17 cellular contexts compared by ENCODE assay signal in the genomic region with DNA sequence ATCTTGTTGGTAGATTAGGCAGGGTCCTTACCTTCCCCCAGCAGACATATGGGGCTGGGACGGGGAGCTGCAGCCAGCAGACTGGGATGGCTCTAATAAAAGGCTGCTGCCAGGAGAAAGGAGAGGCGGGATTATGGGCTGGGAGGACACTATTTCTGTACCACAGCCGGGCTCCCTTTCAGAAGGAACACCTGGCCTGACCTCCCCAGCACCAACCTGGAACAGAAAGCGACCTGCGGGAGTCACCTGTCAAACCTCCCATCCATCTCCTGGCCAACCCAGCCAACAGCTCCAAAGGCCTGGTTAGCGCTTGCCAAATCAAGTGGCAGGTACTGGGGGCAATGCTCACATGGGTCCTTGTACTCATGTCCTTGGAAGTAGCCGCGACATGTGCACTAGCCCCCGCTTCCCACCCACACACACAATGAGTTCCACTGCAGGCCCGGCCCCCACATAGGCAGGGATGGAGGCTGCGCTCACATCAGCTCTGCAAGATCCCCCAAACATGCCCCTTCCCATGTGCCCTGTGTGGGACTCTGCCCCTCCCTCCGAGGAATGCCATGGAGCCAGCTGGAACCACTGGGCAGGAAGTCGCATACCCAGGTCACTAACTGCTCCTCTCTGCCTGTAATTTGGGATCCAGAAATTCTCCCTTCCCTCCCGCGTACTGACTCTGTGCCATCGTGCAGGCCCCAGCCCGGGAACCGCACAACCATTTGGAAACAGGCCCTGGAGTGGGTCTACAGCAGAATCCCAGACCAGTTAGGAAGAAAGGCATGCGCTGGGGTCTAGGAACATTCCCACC.
A peak's percentile ranks its signal among the peaks of the same experiment; 100 is the strongest.
DNase-seq lines count a peak whose midpoint lies in the region; ATAC-seq, FAIRE-seq and TF ChIP-seq lines count a peak whose summit lies in the region.
"Had no signal": no experiment of that assay in that cellular context is flagged by ENCODE, and none has a peak within 500 bp of the region (broad histone marks: within the 10 kb centered on the region; RNA-seq: fewer than 3 reads in every experiment).

No MANE protein-coding gene starts in this region.

- peak overlapping the region; percentile 15 for H2AK5ac ChIP-seq in mesenchymal stem cell (ENCODE audit: low read length, severe bottlenecking)

- H4K8ac ChIP-seq in mesenchymal stem cell (ENCODE audit: low read length) = no peak overlapping the region

- H2AFZ ChIP-seq in GM23338 (no peak overlapping the region), astrocyte (ENCODE audit: low read depth, low read length) (no peak overlapping the region), mesenchymal stem cell (ENCODE audit: low read depth, low read length) (no peak overlapping the region)

- no peak overlapping the region for H3K4ac ChIP-seq in mesenchymal stem cell (ENCODE audit: low read depth in 1 of 2, low read length in 2 of 2)

- no peak overlapping the region for H3K18ac ChIP-seq in mesenchymal stem cell (ENCODE audit: low read depth in 1 of 2, low read length in 2 of 2)

- H3K9ac ChIP-seq in astrocyte (ENCODE audit: low read length) (peak overlapping the region; percentile 45), mesenchymal stem cell (ENCODE audit: low read length) (no peak overlapping the region)

- ATAC-seq in GM23338 (peak; percentile 13; the same call in 2 of the 3 replicates), GM18498 (IDR thresholded peaks at IDR 0.05; ENCODE audit: unreplicated experiment) (no peak)
- ATAC-seq: T-helper 17 cell had no signal

- H3K14ac ChIP-seq in mesenchymal stem cell (ENCODE audit: low read length in 2 of 2) = no peak overlapping the region

- TF ChIP-seq POLR2A in spleen (IDR thresholded peaks at IDR 0.05) = no peak

- no peaks in the 10 kb centered on the region; the same call in 1 of the 2 replicates for H3K9me2 ChIP-seq in GM23338 (ENCODE audit: insufficient read depth)

- H3K36me3 ChIP-seq in GM23338 (ENCODE audit: insufficient read depth) (peaks cover 32% of the 10 kb centered on the region), astrocyte (ENCODE audit: insufficient read depth, low read length) (peaks cover 8% of the 10 kb centered on the region), mesenchymal stem cell (ENCODE audit: control insufficient read depth in 1 of 2, insufficient read depth in 2 of 2, low read depth in 1 of 2, low read length in 2 of 2) (peaks cover 20 to 68% of the 10 kb centered on the region in 2 experiments), spleen (peaks cover 0 to 83% (median 20%) of the 10 kb centered on the region in 6 donors), BE2C (no peaks in the 10 kb centered on the region)

- H3K4me2 ChIP-seq in GM23338 = no peak overlapping the region
- peak overlapping the region; percentile 59 for H3K4me2 ChIP-seq in astrocyte (ENCODE audit: low read length)
- no peak overlapping the region for H3K4me2 ChIP-seq in mesenchymal stem cell (ENCODE audit: low read length, poor library complexity, severe bottlenecking)

- H3K27ac Mint-ChIP-seq in GM23338 (peak overlapping the region; percentile 41; the same call in 1 of the 2 replicates), astrocyte (ENCODE audit: unreplicated experiment) (peak overlapping the region; percentile 7)
- H3K27ac Mint-ChIP-seq: activated naive CD8-positive, alpha-beta T cell treated with anti-CD3 and anti-CD28 coated beads, Interleukin-2, amount 10 ng/mL, durations not matched to agents 7 days and 5 days had no signal

- H3K79me2 ChIP-seq in GM23338 (replicated peaks; ENCODE audit: insufficient read depth) (peaks cover 37% of the 10 kb centered on the region), astrocyte (ENCODE audit: insufficient read depth, low read length) (no peaks in the 10 kb centered on the region)

- H3K36me3 Mint-ChIP-seq in GM23338 (ENCODE audit: low read depth) (peaks cover 97% of the 10 kb centered on the region), astrocyte (ENCODE audit: low read depth, unreplicated experiment) (peaks cover 35% of the 10 kb centered on the region)
- H3K36me3 Mint-ChIP-seq: activated naive CD8-positive, alpha-beta T cell treated with anti-CD3 and anti-CD28 coated beads, Interleukin-2, amount 10 ng/mL, durations not matched to agents 7 days and 5 days had no signal

- peak overlapping the region in 1 of 2 experiments; percentile 1 for H2BK12ac ChIP-seq in mesenchymal stem cell (ENCODE audit: low read length in 2 of 2)

- no peak overlapping the region for H2BK5ac ChIP-seq in mesenchymal stem cell (ENCODE audit: low read depth, low read length, poor library complexity, severe bottlenecking)

- H3K4me3 ChIP-seq in GM23338 (no peak overlapping the region), astrocyte (ENCODE audit: insufficient read depth, low read depth, low read length) (no peak overlapping the region), mesenchymal stem cell (ENCODE audit: insufficient read depth in 1 of 2, low read depth in 1 of 2, low read length in 2 of 2) (no peak overlapping the region), spleen (no peak overlapping the region), BE2C (ENCODE audit: low read depth, low read length) (no peak overlapping the region)
- H3K4me3 ChIP-seq: colonic mucosa, left lung, smooth muscle cell had no signal

- 97% methylated on average over 18 of the region's 19 CpGs for WGBS in mesenchymal stem cell
- WGBS in spleen, 5 donors = 91 to 94% (median 92%) methylated on average over 15 to 19 of the region's 19 CpGs

- intact Hi-C loops in spleen (cut with DNase I; ENCODE audit: low total_unique reads) = no loop called here

- H2BK120ac ChIP-seq in mesenchymal stem cell (ENCODE audit: low read depth, low read length) = no peak overlapping the region

- H2BK15ac ChIP-seq in mesenchymal stem cell (ENCODE audit: low read depth, poor library complexity, severe bottlenecking) = no peak overlapping the region

- H3K79me1 ChIP-seq in mesenchymal stem cell (replicated peaks; ENCODE audit: low read length, poor library complexity, severe bottlenecking) = peaks cover 56% of the 10 kb centered on the region

- no peak overlapping the region for H4K91ac ChIP-seq in mesenchymal stem cell (ENCODE audit: low read length)

- H3K27me3 Mint-ChIP-seq in GM23338 (ENCODE audit: insufficient read depth, low read depth, poor library complexity) = peaks cover 10% of the 10 kb centered on the region
- H3K27me3 Mint-ChIP-seq in astrocyte (ENCODE audit: low read depth, unreplicated experiment) = no peaks in the 10 kb centered on the region
- H3K27me3 Mint-ChIP-seq: activated naive CD8-positive, alpha-beta T cell treated with anti-CD3 and anti-CD28 coated beads, Interleukin-2, amount 10 ng/mL, durations not matched to agents 7 days and 5 days; T-helper 17 cell had no signal

- peak overlapping the region; percentile 72; the same call in 1 of the 2 replicates for H3K27ac ChIP-seq in GM23338 (ENCODE audit: low read depth)
- no peak overlapping the region for H3K27ac ChIP-seq in astrocyte (ENCODE audit: low read depth, low read length)
- H3K27ac ChIP-seq in mesenchymal stem cell (ENCODE audit: low read length, poor library complexity, severe bottlenecking) = peak overlapping the region; percentile 47
- no peak overlapping the region for H3K27ac ChIP-seq in spleen
- H3K27ac ChIP-seq: colonic mucosa, left lung had no signal

- H4K20me1 ChIP-seq in GM23338 (replicated peaks; ENCODE audit: insufficient read depth) (peaks cover 33% of the 10 kb centered on the region), astrocyte (ENCODE audit: insufficient read depth, low read length) (no peaks in the 10 kb centered on the region)

- no peaks in the 10 kb centered on the region; the same call in 2 of the 3 replicates for H3K9me3 Mint-ChIP-seq in GM23338
- no peaks in the 10 kb centered on the region for H3K9me3 Mint-ChIP-seq in astrocyte (ENCODE audit: unreplicated experiment)
- H3K9me3 Mint-ChIP-seq: activated naive CD8-positive, alpha-beta T cell treated with anti-CD3 and anti-CD28 coated beads, Interleukin-2, amount 10 ng/mL, durations not matched to agents 7 days and 5 days had no signal

- H3K9me3 ChIP-seq in astrocyte (ENCODE audit: insufficient read depth, low read depth, low read length) = no peaks in the 10 kb centered on the region
- H3K9me3 ChIP-seq in mesenchymal stem cell (ENCODE audit: control insufficient read depth, low read length) = no peaks in the 10 kb centered on the region
- no peaks in the 10 kb centered on the region for H3K9me3 ChIP-seq in spleen
- H3K9me3 ChIP-seq in BE2C = no peaks in the 10 kb centered on the region
- H3K9me3 ChIP-seq: colonic mucosa, left lung had no signal

- FAIRE-seq in astrocyte (lab: Jason Lieb, UNC) = no peak

- DNase-seq in GM23338 (ENCODE audit: low spot score) = no peak
- no peak for DNase-seq in astrocyte (ENCODE audit: low read depth)
- DNase-seq in mesenchymal stem cell = no peak
- DNase-seq in spleen = peak; percentile 66
- DNase-seq in stimulated activated naive CD4-positive, alpha-beta T cell (lab: John Stamatoyannopoulos, UW) = no peak
- no peak for DNase-seq in stimulated activated CD4-positive, alpha-beta T cell treated with anti-CD3 and anti-CD28 coated beads, Interleukin-15, amount 100 ng/mL, for 24 hours
- no peak for DNase-seq in BE2C
- DNase-seq: activated CD4-positive, alpha-beta T cell treated with anti-CD3 and anti-CD28 coated beads for 1 hour; activated CD8-positive, alpha-beta memory T cell treated with anti-CD3 and anti-CD28 coated beads, Interleukin-2, amount 50 U/mL, for 48 hours; activated naive CD8-positive, alpha-beta T cell treated with anti-CD3 and anti-CD28 coated beads, Interleukin-2, amount 10 ng/mL, durations not matched to agents 7 days and 5 days; colonic mucosa; NCI-H2029; NCI-H748 treated with DMSO at 0.1 percent for 48 hours; T-helper 17 cell had no signal

- H3K4me1 Mint-ChIP-seq in GM23338 (peaks cover 39% of the 10 kb centered on the region), astrocyte (ENCODE audit: low read depth, unreplicated experiment) (peaks cover 39% of the 10 kb centered on the region)
- H3K4me1 Mint-ChIP-seq: activated naive CD8-positive, alpha-beta T cell treated with anti-CD3 and anti-CD28 coated beads, Interleukin-2, amount 10 ng/mL, durations not matched to agents 7 days and 5 days had no signal

- no peak for TF ChIP-seq CTCF in GM23338 (conservative IDR thresholded peaks at IDR 0.05; ENCODE audit: low read depth in 2 of 2)
- TF ChIP-seq CTCF in astrocyte (IDR thresholded peaks at IDR 0.05; ENCODE audit: insufficient read depth, low read depth, low read length) = no peak
- TF ChIP-seq CTCF in spleen (IDR thresholded peaks at IDR 0.05 in 8 of 11, conservative IDR thresholded peaks at IDR 0.05 in 3 of 11) = no peak
- no peak for TF ChIP-seq CTCF in BE2C (IDR thresholded peaks at IDR 0.05; ENCODE audit: low read depth, low read length)

- H3K4me3 Mint-ChIP-seq in GM23338 = no peak overlapping the region; the same call in 2 of the 3 replicates
- H3K4me3 Mint-ChIP-seq in astrocyte (ENCODE audit: unreplicated experiment) = no peak overlapping the region
- H3K4me3 Mint-ChIP-seq: activated naive CD8-positive, alpha-beta T cell treated with anti-CD3 and anti-CD28 coated beads, Interleukin-2, amount 10 ng/mL, durations not matched to agents 7 days and 5 days; T-helper 17 cell had no signal

- no peaks in the 10 kb centered on the region for H3F3A ChIP-seq in GM23338 (replicated peaks; ENCODE audit: low read depth)

- H3K4me1 ChIP-seq in GM23338 (ENCODE audit: insufficient read depth) = peaks cover 14% of the 10 kb centered on the region
- peaks cover 50% of the 10 kb centered on the region for H3K4me1 ChIP-seq in astrocyte (ENCODE audit: insufficient read depth, low read length)
- peaks cover 52% of the 10 kb centered on the region for H3K4me1 ChIP-seq in mesenchymal stem cell (ENCODE audit: control insufficient read depth, insufficient read depth, low read depth, low read length)
- H3K4me1 ChIP-seq in spleen = no peaks in the 10 kb centered on the region
- peaks cover 3% of the 10 kb centered on the region for H3K4me1 ChIP-seq in BE2C
- H3K4me1 ChIP-seq: colonic mucosa, left lung had no signal

- H3K23ac ChIP-seq in mesenchymal stem cell (ENCODE audit: low read length in 2 of 2) = no peak overlapping the region

- H3K27me3 ChIP-seq in GM23338 (ENCODE audit: insufficient read depth) (no peaks in the 10 kb centered on the region), astrocyte (ENCODE audit: insufficient read depth, low read length) (no peaks in the 10 kb centered on the region), mesenchymal stem cell (ENCODE audit: control insufficient read depth in 1 of 2, insufficient read depth in 1 of 2, low read length in 2 of 2) (no peaks in the 10 kb centered on the region), spleen (replicated peaks in 1 of 7) (no peaks in the 10 kb centered on the region), BE2C (no peaks in the 10 kb centered on the region)
- H3K27me3 ChIP-seq: colonic mucosa, left lung had no signal

Comparison
In these comparisons a context has a peak if more than half of its experiments do, and no peak if none do; other contexts are left out.
1. H3K27ac ChIP-seq: peak in GM23338 (single experiment) and mesenchymal stem cell (single experiment); none in astrocyte (single experiment) and spleen (0 of 8).